In genomic region chr11:131165036-131165435, GRCh38 we compare ENCODE assay signal across 17 cellular contexts.
"Had no signal": no experiment of that assay in that cellular context is flagged by ENCODE, and none has a peak within 500 bp of the region (broad histone marks: within the 10 kb centered on the region; RNA-seq: fewer than 3 reads in every experiment).

No MANE protein-coding gene starts in this region.

- H3K36me3 ChIP-seq: esophagus muscularis mucosa, gastroesophageal sphincter, heart left ventricle, lower lobe of right lung had no signal

- DNase-seq: dermis blood vessel endothelial cell; dorsolateral prefrontal cortex; effector CD4-positive, alpha-beta T cell; effector memory CD4-positive, alpha-beta T cell; foreskin keratinocyte; heart left ventricle; hypothalamus; left cardiac atrium; left lung; left ventricle myocardium superior; lower lobe of right lung; mesenchymal stem cell; mucosa of descending colon had no signal

- H3K27me3 ChIP-seq: esophagus muscularis mucosa, foreskin keratinocyte, gastroesophageal sphincter, heart left ventricle, left lung had no signal

- H3K27ac ChIP-seq: coronary artery, dorsolateral prefrontal cortex, esophagus muscularis mucosa, foreskin keratinocyte, gastroesophageal sphincter, hepatocyte, left lung, lower lobe of right lung had no signal

- ATAC-seq: foreskin keratinocyte, gastroesophageal sphincter, heart left ventricle, left cardiac atrium, left lung, left ventricle myocardium superior, lower lobe of right lung, mucosa of descending colon had no signal

- H3K9me3 ChIP-seq: esophagus muscularis mucosa, gastroesophageal sphincter, heart left ventricle, left lung, lower lobe of right lung, mucosa of descending colon had no signal

- H3K4me3 ChIP-seq: coronary artery, dorsolateral prefrontal cortex, esophagus muscularis mucosa, gastroesophageal sphincter, heart left ventricle, hepatocyte, left lung, lower lobe of right lung, mucosa of descending colon had no signal

- H3K4me1 ChIP-seq: esophagus muscularis mucosa, foreskin keratinocyte, gastroesophageal sphincter, heart left ventricle, left lung, lower lobe of right lung had no signal
